ENCODE assay signal across 25 cellular contexts in the genomic region with DNA sequence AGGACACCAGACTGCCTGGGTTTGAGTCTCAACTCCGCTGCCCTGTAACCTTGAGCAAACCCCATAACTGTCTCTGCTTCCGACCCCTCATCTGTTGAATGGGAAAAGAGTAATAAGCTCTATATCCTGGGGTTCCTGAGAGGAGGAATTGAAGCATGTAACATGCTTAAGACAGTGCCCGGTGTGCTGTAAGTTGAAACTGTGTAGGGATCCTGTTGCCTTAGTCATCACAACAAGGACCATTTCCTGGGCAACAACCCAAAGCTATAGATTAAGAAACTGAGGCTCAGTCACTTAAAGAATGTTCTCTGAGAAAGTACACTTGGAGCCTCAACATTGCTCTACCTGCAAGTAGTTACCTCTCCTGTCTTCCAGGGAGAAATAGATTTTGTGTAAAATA. TPM values are rescaled to one million over a fixed set of nuclear protein-coding genes. Genes with fewer than 3 reads are reported as not detected.
"Had no signal": no experiment of that assay in that cellular context is flagged by ENCODE, and none has a peak within 500 bp of the region (broad histone marks: within the 10 kb centered on the region; RNA-seq: fewer than 3 reads in every experiment).

No MANE protein-coding gene starts in this region.

- H3K9me3 ChIP-seq: esophagus muscularis mucosa, gastrocnemius medialis, lower lobe of right lung, thoracic aorta, vagina had no signal

- H3K36me3 ChIP-seq: brain microvascular endothelial cell, esophagus muscularis mucosa, gastrocnemius medialis, lower lobe of right lung, thoracic aorta, vagina, WERI-Rb-1 had no signal

- ATAC-seq: activated T-cell treated with anti-CD3 and anti-CD28 coated beads, Interleukin-2, amount 50 U/mL, for 72 hours; gastrocnemius medialis; left lobe of liver; lower lobe of right lung; sciatic nerve had no signal

- H3K36me3 Mint-ChIP-seq: activated naive CD4-positive, alpha-beta T cell treated with anti-CD3 and anti-CD28 coated beads, Interleukin-2, amount 10 ng/mL, durations not matched to agents 7 days and 5 days; naive B cell; type B pancreatic cell had no signal

- H3K9me3 Mint-ChIP-seq: activated naive CD4-positive, alpha-beta T cell treated with anti-CD3 and anti-CD28 coated beads, Interleukin-2, amount 10 ng/mL, durations not matched to agents 7 days and 5 days; type B pancreatic cell had no signal

- DNase-seq: activated CD4-positive, CD25-positive, alpha-beta regulatory T cell treated with anti-CD3 and anti-CD28 coated beads, Interleukin-2, amount 50 U/mL, for 72 hours; activated effector memory CD4-positive, alpha-beta T cell treated with anti-CD3 and anti-CD28 coated beads, Interleukin-2, amount 50 U/mL, for 16 hours; activated naive CD4-positive, alpha-beta T cell treated with anti-CD3 and anti-CD28 coated beads, Interleukin-2, amount 10 ng/mL, durations not matched to agents 7 days and 5 days; activated T-cell treated with anti-CD3 and anti-CD28 coated beads, Interleukin-2, amount 50 U/mL, for 72 hours; aorta; brain microvascular endothelial cell; central memory CD4-positive, alpha-beta T cell; gastrocnemius medialis; head of caudate nucleus; kidney; lower lobe of right lung; naive B cell; nucleus accumbens; posterior cingulate gyrus; stimulated activated CD4-positive, alpha-beta T cell treated with anti-CD3 and anti-CD28 coated beads, Interleukin-2, amount 100 ng/mL, for 48 hours; stimulated activated naive CD4-positive, alpha-beta T cell treated with Interleukin-2 at 50 U/mL for 16 hours; WERI-Rb-1 had no signal

- H3K4me3 Mint-ChIP-seq: activated naive CD4-positive, alpha-beta T cell treated with anti-CD3 and anti-CD28 coated beads, Interleukin-2, amount 10 ng/mL, durations not matched to agents 7 days and 5 days; type B pancreatic cell had no signal

- FAIRE-seq: colon, kidney had no signal

- H3K27me3 ChIP-seq: brain microvascular endothelial cell, esophagus muscularis mucosa, gastrocnemius medialis, vagina had no signal

- H3K27ac Mint-ChIP-seq: activated T-cell treated with anti-CD3 and anti-CD28 coated beads, Interleukin-2, amount 50 U/mL, for 72 hours; naive B cell; type B pancreatic cell had no signal

- H3K4me3 ChIP-seq: esophagus muscularis mucosa, gastrocnemius medialis, lower lobe of right lung, smooth muscle cell, thoracic aorta, vagina had no signal

RNA-seq across cellular contexts. Expression of gene CDH13, which starts 23.0 kb away (rescaled TPM):
- total RNA-seq: activated T-cell treated with anti-CD3 and anti-CD28 coated beads, Interleukin-2, amount 50 U/mL, for 72 hours had no signal
